In genomic region chr22:50262460-50262911, GRCh38 we compare ENCODE assay signal across 8 cellular contexts. TPM values are rescaled to one million over a fixed set of nuclear protein-coding genes. Genes with fewer than 3 reads are reported as not detected.
DNase-seq lines count a peak whose midpoint lies in the region; TF ChIP-seq lines count a peak whose summit lies in the region.

No MANE protein-coding gene starts in this region.

- H2BK12ac ChIP-seq in mesenchymal stem cell (ENCODE audit: low read length in 2 of 2), result peak overlapping the region in 1 of 2 experiments; percentile 73

- no peak overlapping the region for H3K4me2 ChIP-seq in mesenchymal stem cell (ENCODE audit: low read length, poor library complexity, severe bottlenecking)

- no peak overlapping the region; the same call in 1 of the 2 replicates for H3K27ac ChIP-seq in HEK293 (ENCODE audit: extremely low read depth, low read depth, low read length)
- H3K27ac ChIP-seq in WERI-Rb-1, result peak overlapping the region; percentile 80
- no peak overlapping the region for H3K27ac ChIP-seq in mesenchymal stem cell (ENCODE audit: low read length, poor library complexity, severe bottlenecking)

- peak; percentile 77 for DNase-seq in COLO668 (lab: John Stamatoyannopoulos, UW; ENCODE audit: unreplicated experiment)
- DNase-seq in WERI-Rb-1, result peak; percentile 53
- no peak for DNase-seq in mesenchymal stem cell
- DNase-seq in superior temporal gyrus (ENCODE audit: extremely low spot score), result no peak
- DNase-seq in NCI-H1105 treated with DMSO at 0.1 percent for 48 hours (lab: John Stamatoyannopoulos, UW), result no peak
- no peak for DNase-seq in KBM-7
- no peak for DNase-seq in NCI-H524 (lab: John Stamatoyannopoulos, UW)

- POLR2A ChIA-PET in HEK293 (lab: Yijun Ruan, JAX), result interaction anchor here (0.9 to 2.6 kb wide), 4 partner anchors 9 to 25 kb away, joined by 3 to 12 read pairs (median 8); partner anchors contain the start of gene HDAC10

- H3K9me3 ChIP-seq in HEK293 (ENCODE audit: control insufficient read depth, insufficient read depth, low read depth, low read length) (no peaks in the 10 kb centered on the region), WERI-Rb-1 (ENCODE audit: severe bottlenecking) (no peaks in the 10 kb centered on the region), mesenchymal stem cell (ENCODE audit: control insufficient read depth, low read length) (no peaks in the 10 kb centered on the region)

- H3K9ac ChIP-seq in mesenchymal stem cell (ENCODE audit: low read length), result no peak overlapping the region

- H4K8ac ChIP-seq in mesenchymal stem cell (ENCODE audit: low read length), result peak overlapping the region; percentile 68

- no peak overlapping the region for H2BK5ac ChIP-seq in mesenchymal stem cell (ENCODE audit: low read depth, low read length, poor library complexity, severe bottlenecking)

- H3K18ac ChIP-seq in mesenchymal stem cell (ENCODE audit: low read depth in 1 of 2, low read length in 2 of 2), result peak overlapping the region in 1 of 2 experiments; percentile 79

- H3K4ac ChIP-seq in mesenchymal stem cell (ENCODE audit: low read depth in 1 of 2, low read length in 2 of 2), result peak overlapping the region; percentile 62 to 65

- H2BK120ac ChIP-seq in mesenchymal stem cell (ENCODE audit: low read depth, low read length), result no peak overlapping the region

- TF ChIP-seq CTCF in HEK293 (tag by site-specific recombination; IDR thresholded peaks at IDR 0.05) (no peak), WERI-Rb-1 (IDR thresholded peaks at IDR 0.05; ENCODE audit: low read depth, low read length) (no peak)

- H3K4me1 ChIP-seq in HEK293 (ENCODE audit: control insufficient read depth, insufficient read depth, low read length), result peaks cover 11% of the 10 kb centered on the region
- peaks cover 40% of the 10 kb centered on the region for H3K4me1 ChIP-seq in mesenchymal stem cell (ENCODE audit: control insufficient read depth, insufficient read depth, low read depth, low read length)

- H3K4me3 ChIP-seq in HEK293 (ENCODE audit: low read depth, low read length) (no peak overlapping the region), WERI-Rb-1 (ENCODE audit: low read depth, low read length) (peak overlapping the region; percentile 24), mesenchymal stem cell (ENCODE audit: insufficient read depth in 1 of 2, low read depth in 1 of 2, low read length in 2 of 2) (no peak overlapping the region)

- H3K23ac ChIP-seq in mesenchymal stem cell (ENCODE audit: low read length in 2 of 2), result peak overlapping the region in 1 of 2 experiments; percentile 3

- peak overlapping the region; percentile 86 for H4K91ac ChIP-seq in mesenchymal stem cell (ENCODE audit: low read length)

- in situ Hi-C loops in KBM-7 (cut with MboI; ENCODE audit: low pct_unique_long_range_greater_than_20kb, low sequenced_read_pairs), result no loop called here

- H2AK5ac ChIP-seq in mesenchymal stem cell (ENCODE audit: low read length, severe bottlenecking), result no peak overlapping the region

- H2BK15ac ChIP-seq in mesenchymal stem cell (ENCODE audit: low read depth, poor library complexity, severe bottlenecking), result peak overlapping the region; percentile 75

- peaks cover 0 to 21% of the 10 kb centered on the region in 2 experiments; a peak in 2 of 3 replicates for H3K36me3 ChIP-seq in HEK293 (ENCODE audit: control insufficient read depth in 2 of 2, insufficient read depth in 1 of 2, low read length in 2 of 2)
- peaks cover 38% of the 10 kb centered on the region for H3K36me3 ChIP-seq in WERI-Rb-1
- H3K36me3 ChIP-seq in mesenchymal stem cell (ENCODE audit: control insufficient read depth in 1 of 2, insufficient read depth in 2 of 2, low read depth in 1 of 2, low read length in 2 of 2), result peaks cover 0 to 35% of the 10 kb centered on the region in 2 experiments

- peaks cover 16% of the 10 kb centered on the region for H3K79me1 ChIP-seq in mesenchymal stem cell (replicated peaks; ENCODE audit: low read length, poor library complexity, severe bottlenecking)

- CTCF ChIA-PET in HEK293 (lab: Yijun Ruan, JAX), result interaction anchor here (1.2 to 2.8 kb wide), 5 partner anchors 10 to 235 kb away, joined by 3 to 10 read pairs (median 4); no protein-coding TSS in a partner anchor

- H3K27me3 ChIP-seq in WERI-Rb-1 (ENCODE audit: insufficient read depth, low read depth, severe bottlenecking) (no peaks in the 10 kb centered on the region), mesenchymal stem cell (ENCODE audit: control insufficient read depth in 1 of 2, insufficient read depth in 1 of 2, low read length in 2 of 2) (peaks cover 0 to 22% of the 10 kb centered on the region in 2 experiments)

- H2AFZ ChIP-seq in mesenchymal stem cell (ENCODE audit: low read depth, low read length), result no peak overlapping the region

- peak overlapping the region in 1 of 2 experiments; percentile 87 for H3K14ac ChIP-seq in mesenchymal stem cell (ENCODE audit: low read length in 2 of 2)

- 64% methylated on average over 7 of the region's 7 CpGs for WGBS in mesenchymal stem cell

TF ChIP-seq in HEK293, 187 proteins besides CTCF, POLR2A, EP300 and RAD21 (continues in another document):
- peak; percentile 53 for TF ChIP-seq HIC1 (tag by site-specific recombination; IDR thresholded peaks at IDR 0.05)
- peak; percentile 55; the same call in 1 of the 2 replicates for TF ChIP-seq KLF9 (tag by site-specific recombination; IDR thresholded peaks at IDR 0.05; ENCODE audit: low read depth)
- TF ChIP-seq ZNF645 (tag by site-specific recombination; IDR thresholded peaks at IDR 0.05), result no peak
- TF ChIP-seq KLF7 (tag by site-specific recombination; IDR thresholded peaks at IDR 0.05; ENCODE audit: borderline replicate concordance), result peak; percentile 20; the same call in 1 of the 2 replicates
- TF ChIP-seq ZNF555 (tag by site-specific recombination; conservative IDR thresholded peaks at IDR 0.05), result no peak
- TF ChIP-seq SP2 (tag by site-specific recombination; IDR thresholded peaks at IDR 0.05), result peak; percentile 12; the same call in 1 of the 2 replicates
- 0 out of 2 replicates have a peak, but pooled peaks have one; percentile 9 for TF ChIP-seq ZNF366 (tag by site-specific recombination; conservative IDR thresholded peaks at IDR 0.05)
- TF ChIP-seq ZBTB10 (tag by site-specific recombination; IDR thresholded peaks at IDR 0.05), result peak; percentile 52; the same call in 1 of the 2 replicates
- TF ChIP-seq ZNF600 (tag by site-specific recombination; IDR thresholded peaks at IDR 0.05), result 0 out of 2 replicates have a peak, but pooled peaks have one; percentile 30
- TF ChIP-seq ZNF544 (tag by site-specific recombination; IDR thresholded peaks at IDR 0.05), result no peak
- TF ChIP-seq KLF8 (tag by site-specific recombination; IDR thresholded peaks at IDR 0.05), result peak; percentile 42

RNA-seq across cellular contexts. Expression of gene MAPK12, which starts 1.0 kb away (rescaled TPM):
- polyA plus RNA-seq in mesenchymal stem cell (2013, experiment 1 of 2), result 34.8 TPM
- 35.2 TPM for polyA plus RNA-seq in mesenchymal stem cell (2013, experiment 2 of 2)

RNA-seq across cellular contexts. Expression of gene MAPK11, which starts 7.7 kb away (rescaled TPM):
- polyA plus RNA-seq in mesenchymal stem cell (2013, experiment 1 of 2), result 5.5 TPM
- polyA plus RNA-seq in mesenchymal stem cell (2013, experiment 2 of 2), result 5.0 TPM

RNA-seq across cellular contexts. Expression of gene HDAC10, which starts 11.4 kb away (rescaled TPM):
- 21.1 TPM for polyA plus RNA-seq in mesenchymal stem cell (2013, experiment 1 of 2)
- polyA plus RNA-seq in mesenchymal stem cell (2013, experiment 2 of 2), result 19.2 TPM

RNA-seq across cellular contexts. Expression of gene TUBGCP6, which starts 17.7 kb away (rescaled TPM):
- polyA plus RNA-seq in mesenchymal stem cell (2013, experiment 1 of 2), result 10.1 TPM
- 9.1 TPM for polyA plus RNA-seq in mesenchymal stem cell (2013, experiment 2 of 2)

RNA-seq across cellular contexts. Expression of gene PLXNB2, which starts 45.0 kb away (rescaled TPM):
- 242 TPM for polyA plus RNA-seq in mesenchymal stem cell (2013, experiment 1 of 2)
- polyA plus RNA-seq in mesenchymal stem cell (2013, experiment 2 of 2), result 231 TPM

Comparison
In these comparisons a context has a peak if more than half of its experiments do, and no peak if none do; other contexts are left out.
1. DNase-seq: peak in COLO668 (single experiment) and WERI-Rb-1 (single experiment); none in mesenchymal stem cell (single experiment), superior temporal gyrus (single experiment), NCI-H1105 treated with DMSO at 0.1 percent for 48 hours (single experiment), KBM-7 (single experiment) and NCI-H524 (0 of 2).